Comparison of ENCODE assay signal across 28 cellular contexts in the genomic region with DNA sequence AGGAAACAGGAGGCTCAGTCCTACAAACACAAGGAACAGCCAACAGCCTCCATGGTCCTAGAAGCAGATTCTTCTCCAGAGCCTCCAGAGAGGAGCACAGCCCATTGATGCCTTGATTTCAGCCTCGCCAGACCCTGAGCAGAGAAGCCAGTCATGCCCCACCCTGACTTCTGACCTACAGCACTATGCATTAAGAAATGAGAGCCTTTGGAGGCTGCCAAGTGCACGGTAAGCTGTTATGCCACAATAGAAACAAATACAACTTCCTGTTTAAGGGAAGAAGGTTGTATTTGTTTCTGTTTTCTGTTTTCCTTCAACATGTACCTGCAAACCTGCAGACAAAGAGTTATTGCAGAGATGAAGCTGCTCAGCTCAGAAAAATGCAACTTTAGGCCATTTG.
"Had no signal": no experiment of that assay in that cellular context is flagged by ENCODE, and none has a peak within 500 bp of the region (broad histone marks: within the 10 kb centered on the region; RNA-seq: fewer than 3 reads in every experiment).

No MANE protein-coding gene starts in this region.

- H3K9ac ChIP-seq: KMS-11 had no signal

- H3K4me2 ChIP-seq: KMS-11 had no signal

- H3K27ac ChIP-seq: KMS-11, VCaP had no signal

- DNase-seq: activated B cell treated with CpG ODN at 0.5 μM for 24 hours; activated CD4-positive, alpha-beta memory T cell treated with anti-CD3 and anti-CD28 coated beads, Interleukin-2, amount 10 ng/mL, durations not matched to agents 7 days and 5 days; activated CD4-positive, alpha-beta T cell treated with anti-CD3 and anti-CD28 coated beads for 48 hours; activated CD4-positive, CD25-positive, alpha-beta regulatory T cell treated with anti-CD3 and anti-CD28 coated beads, Interleukin-2, amount 50 U/mL, for 72 hours; activated CD8-positive, alpha-beta memory T cell treated with anti-CD3 and anti-CD28 coated beads for 24 hours; activated CD8-positive, alpha-beta memory T cell treated with anti-CD3 and anti-CD28 coated beads, Interleukin-2, amount 10 ng/mL, durations not matched to agents 7 days and 5 days; activated CD8-positive, alpha-beta memory T cell treated with anti-CD3 and anti-CD28 coated beads, Interleukin-2, amount 50 U/mL, for 48 hours; activated effector memory CD4-positive, alpha-beta T cell treated with Interleukin-2 at 50 U/mL for 16 hours; activated naive CD4-positive, alpha-beta T cell treated with anti-CD3 and anti-CD28 coated beads, Interleukin-2, amount 10 ng/mL, durations not matched to agents 7 days and 5 days; activated naive CD8-positive, alpha-beta T cell treated with anti-CD3 and anti-CD28 coated beads, Interleukin-2, amount 50 U/mL, for 24 hours; activated T-cell treated with anti-CD3 and anti-CD28 coated beads, Interleukin-2, amount 50 U/mL, for 48 hours; anterior cingulate cortex; caudate nucleus; cerebellar nuclear complex; NCI-H1092 treated with DMSO at 0.1 percent for 48 hours; NCI-H1417; NCI-H187 treated with DMSO at 0.1 percent for 48 hours; NCI-H2081 treated with DMSO at 0.1 percent for 48 hours; NCI-H226; NCI-H446 treated with DMSO at 0.1 percent for 48 hours; NCI-H524; Right ventricle myocardium superior; SW 1271; T-helper 1 cell; T-helper 2 cell; T-helper 9 cell had no signal

- ATAC-seq: activated CD8-positive, alpha-beta memory T cell treated with anti-CD3 and anti-CD28 coated beads, Interleukin-2, amount 10 ng/mL, durations not matched to agents 7 days and 5 days; activated naive CD8-positive, alpha-beta T cell treated with anti-CD3 and anti-CD28 coated beads, Interleukin-2, amount 50 U/mL, for 24 hours had no signal
